8 cellular contexts compared by ENCODE assay signal in genomic region chr12:121888083-121888477, GRCh38. TPM values are rescaled to one million over a fixed set of nuclear protein-coding genes. Genes with fewer than 3 reads are reported as not detected.
A peak's percentile ranks its signal among the peaks of the same experiment; 100 is the strongest.
DNase-seq lines count a peak whose midpoint lies in the region; ATAC-seq and TF ChIP-seq lines count a peak whose summit lies in the region.

No MANE protein-coding gene starts in this region.

- H3K36me3 ChIP-seq in rectal smooth muscle tissue (ENCODE audit: control insufficient read depth, insufficient read depth, low read length), result no peaks in the 10 kb centered on the region

- H3K36me3 Mint-ChIP-seq in T-cell, result no peaks in the 10 kb centered on the region

- H3K4me3 Mint-ChIP-seq in T-cell, result peak overlapping the region; percentile 95 to 99 (median 99)

- TF ChIP-seq CTCF in fibroblast of mammary gland (conservative IDR thresholded peaks at IDR 0.05; ENCODE audit: control insufficient read depth, insufficient read depth, low read depth, low read length), result no peak

- DNase-seq in T-cell (no peak), fibroblast of mammary gland (ENCODE audit: low read depth) (no peak), cerebellum (ENCODE audit: low spot score) (no peak), SK-N-DZ (ENCODE audit: low spot score) (no peak), epidermal melanocyte (ENCODE audit: insufficient read length, low spot score) (no peak)

- peaks cover 31 to 39% (median 33%) of the 10 kb centered on the region in 3 donors for H3K4me1 Mint-ChIP-seq in T-cell

- no peak overlapping the region for H3K9ac ChIP-seq in rectal smooth muscle tissue (ENCODE audit: low read length)

- ATAC-seq in T-cell (replicated peaks in 1 of 4) (no peak), HG02798 (IDR thresholded peaks at IDR 0.05; ENCODE audit: poor library complexity, unreplicated experiment) (no peak)

- H3K27ac Mint-ChIP-seq in T-cell, result peak overlapping the region; percentile 99

- H3K4me3 ChIP-seq in GM08714 (ENCODE audit: low read length) (peak overlapping the region; percentile 83), fibroblast of mammary gland (ENCODE audit: control insufficient read depth, low read depth, low read length) (peak overlapping the region; percentile 22), rectal smooth muscle tissue (ENCODE audit: low read length) (peak overlapping the region; percentile 96)

- no peaks in the 10 kb centered on the region for H3K27me3 ChIP-seq in rectal smooth muscle tissue (ENCODE audit: control insufficient read depth, insufficient read depth, low read length)

- POLR2A ChIA-PET in T-cell (lab: Charles Lee), result interaction anchor here in 1 of 2 donors (0.5 kb wide), 1 partner anchor 309 kb away, joined by 7 read pairs; no protein-coding TSS in a partner anchor

- H3K9me3 Mint-ChIP-seq in T-cell, result no peaks in the 10 kb centered on the region

- H3K27me3 Mint-ChIP-seq in T-cell, result peaks cover 0 to 2% of the 10 kb centered on the region in 2 donors

- peak overlapping the region; percentile 53 for H3K27ac ChIP-seq in rectal smooth muscle tissue (ENCODE audit: low read depth, low read length)

- CTCF ChIA-PET in T-cell (lab: Charles Lee), result interaction anchor here in 1 of 2 donors (0.5 to 1.8 kb wide), 8 partner anchors 18 to 1659 kb away, joined by 3 to 10 read pairs (median 5); partner anchors contain the start of genes CFAP251 and RHOF

- H3K4me1 ChIP-seq in rectal smooth muscle tissue (ENCODE audit: control insufficient read depth, insufficient read depth, low read length), result peaks cover 9% of the 10 kb centered on the region

RNA-seq across cellular contexts. Expression of gene PSMD9, which starts 0.5 kb away (rescaled TPM):
- total RNA-seq in T-cell, result 10 to 100 TPM; 42.1 to 57.3 (median 48.1) TPM
- 16.0 TPM for total RNA-seq in cerebellum
- 84.3 and 105 TPM in 2 replicates for polyA plus RNA-seq in SK-N-DZ (2014; cell fraction: cytosol; rRNA removed)
- polyA plus RNA-seq in SK-N-DZ (2014; cell fraction: nucleus; rRNA removed), result 73.4 and 78.1 TPM in 2 replicates

RNA-seq across cellular contexts. Expression of gene HPD, which starts 29.4 kb away (rescaled TPM):
- total RNA-seq in T-cell (under 1 TPM in 3 of 5 donors, not detected in 2; 0.39 to 0.92 (median 0.58) TPM), cerebellum (not detected)
- not detected in 2 replicates for polyA plus RNA-seq in SK-N-DZ (2014; cell fraction: cytosol; rRNA removed)
- not detected in 2 replicates for polyA plus RNA-seq in SK-N-DZ (2014; cell fraction: nucleus; rRNA removed)

RNA-seq across cellular contexts. Expression of gene CFAP251, which starts 30.3 kb away (rescaled TPM):
- total RNA-seq in T-cell, result under 1 TPM; 0.50 to 0.61 (median 0.57) TPM
- 12.4 TPM for total RNA-seq in cerebellum
- 0.24 TPM in 1 of 2 replicates, not detected in the other for polyA plus RNA-seq in SK-N-DZ (2014; cell fraction: cytosol; rRNA removed)
- 0.28 and 0.81 TPM in 2 replicates for polyA plus RNA-seq in SK-N-DZ (2014; cell fraction: nucleus; rRNA removed)

Comparison
In these comparisons a context has a peak if more than half of its experiments do, and no peak if none do; other contexts are left out.
1. H3K4me3 ChIP-seq: peak in every context shown above with its lines; median percentile 96 in rectal smooth muscle tissue; 83 in GM08714; 22 in fibroblast of mammary gland.